Comparison of ENCODE assay signal across 8 cellular contexts in the genomic region with DNA sequence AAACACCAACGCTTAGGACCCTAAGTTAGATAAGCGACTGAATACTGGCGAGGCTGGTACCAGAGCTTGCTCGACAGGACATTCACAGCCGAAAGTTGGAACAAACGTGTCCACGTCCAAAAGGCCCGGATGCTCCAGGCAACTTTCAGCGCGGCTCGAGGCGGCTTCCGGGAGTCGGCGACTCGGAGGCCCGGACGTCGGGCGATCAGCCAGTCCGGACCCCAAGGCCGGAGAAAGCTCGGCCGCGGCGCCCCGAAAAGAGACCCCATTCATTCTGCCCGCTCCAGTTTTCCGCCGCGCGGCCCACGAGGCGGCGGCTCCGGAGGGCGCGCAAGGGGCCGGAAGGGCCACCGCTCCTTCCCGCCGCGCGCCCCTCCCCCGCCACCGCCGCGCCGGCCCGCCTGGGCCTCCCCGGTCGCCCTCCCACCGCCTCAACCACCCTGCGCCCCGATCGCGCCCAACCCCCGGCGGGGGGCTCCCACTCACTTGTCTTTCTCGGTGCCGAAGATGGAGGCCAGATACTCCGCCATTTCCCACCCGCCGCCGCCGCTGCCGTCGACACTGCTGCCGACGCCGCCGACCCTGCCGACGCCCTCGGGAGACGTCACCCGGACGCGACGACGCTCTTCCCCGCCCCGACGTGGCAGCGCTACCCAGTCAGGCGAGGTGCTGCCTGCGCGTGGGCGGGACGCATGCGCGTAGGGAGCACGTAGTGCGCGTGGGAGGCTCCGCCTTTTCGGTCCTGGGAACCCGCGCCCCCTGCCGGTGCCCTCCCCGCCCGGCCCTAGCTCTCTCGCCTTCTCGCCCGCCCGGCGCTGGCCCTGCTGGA. TPM values are rescaled to one million over a fixed set of nuclear protein-coding genes. Genes with fewer than 3 reads are reported as not detected.
DNase-seq lines count a peak whose midpoint lies in the region; ATAC-seq and TF ChIP-seq lines count a peak whose summit lies in the region.
"Not testable (repeated sequence)": the region's sequence is repeated elsewhere in the genome, so short reads cannot be mapped to it uniquely, and the experiment has no call there.

A gene with protein sequence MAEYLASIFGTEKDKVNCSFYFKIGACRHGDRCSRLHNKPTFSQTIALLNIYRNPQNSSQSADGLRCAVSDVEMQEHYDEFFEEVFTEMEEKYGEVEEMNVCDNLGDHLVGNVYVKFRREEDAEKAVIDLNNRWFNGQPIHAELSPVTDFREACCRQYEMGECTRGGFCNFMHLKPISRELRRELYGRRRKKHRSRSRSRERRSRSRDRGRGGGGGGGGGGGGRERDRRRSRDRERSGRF (minus strand): TSS at position 606 of the 829 bp plus-strand sequence. CDS start 76 bp downstream, at position 530.

- H3K9me3 ChIP-seq in T-helper 17 cell (ENCODE audit: control insufficient read depth, low read length, poor library complexity, severe bottlenecking): not testable (repeated sequence)

- DNase-seq in Calu3 (peak; percentile 51), T-helper 17 cell (peak in 1 of 3 donors; percentile 51), astrocyte of the hippocampus (ENCODE audit: low read depth, low spot score) (peak; percentile 7), Right ventricle myocardium inferior (ENCODE audit: missing footprints) (peak; percentile 88), nephron progenitor cell (peak; percentile 55)
- peak; percentile 25 for DNase-seq in stimulated activated CD8-positive, alpha-beta memory T cell treated with anti-CD3 and anti-CD28 coated beads, Interleukin-15, amount 100 ng/mL, for 1 hour (ENCODE audit: low read depth)

- TSS peak; percentile 37 for BruUV-seq in Calu3 (replicated peaks; lab: Mats Ljungman, UMichigan)

- H3K36me3 Mint-ChIP-seq in Calu3 (ENCODE audit: insufficient read depth, unreplicated experiment); T-helper 17 cell (ENCODE audit: low read depth); nephron progenitor cell (ENCODE audit: low read depth): not testable (repeated sequence)

- intact Hi-C loops in Calu3 (cut with micrococcal nuclease; ENCODE audit: unreplicated experiment); Right ventricle myocardium inferior (cut with DNase I): not testable (repeated sequence)

- not testable (repeated sequence) for TF ChIP-seq CTCF in Calu3 (IDR thresholded peaks at IDR 0.05; ENCODE audit: unreplicated experiment); nephron progenitor cell (IDR thresholded peaks at IDR 0.05)

- not testable (repeated sequence) for H3K4me3 Mint-ChIP-seq in Calu3 (ENCODE audit: low read depth, unreplicated experiment); T-helper 17 cell; nephron progenitor cell

- not testable (repeated sequence) for H3K27ac Mint-ChIP-seq in Calu3 (ENCODE audit: unreplicated experiment); T-helper 17 cell; nephron progenitor cell

- CTCF ChIA-PET in Calu3 (lab: Charles Lee): not testable (repeated sequence)

- not testable (repeated sequence) for H3K4me1 Mint-ChIP-seq in Calu3 (ENCODE audit: low read depth, unreplicated experiment); T-helper 17 cell; nephron progenitor cell

- not testable (repeated sequence) for H3K9me3 Mint-ChIP-seq in Calu3 (ENCODE audit: low read depth, unreplicated experiment); nephron progenitor cell

- not testable (repeated sequence) for H3K27me3 Mint-ChIP-seq in Calu3 (ENCODE audit: unreplicated experiment); T-helper 17 cell; nephron progenitor cell (ENCODE audit: low read depth, poor library complexity)

- ATAC-seq in GM21576 (IDR thresholded peaks at IDR 0.05; ENCODE audit: unreplicated experiment) (peak; percentile 50), HG03439 (IDR thresholded peaks at IDR 0.05; ENCODE audit: unreplicated experiment) (peak; percentile 70), T-helper 17 cell (peak; percentile 95), Right ventricle myocardium inferior (peak; percentile 100)

RNA-seq across cellular contexts. Expression of the gene that starts here (rescaled TPM):
- total RNA-seq in Calu3 (2022): 22.9 and 24.1 TPM in 2 replicates
- total RNA-seq in T-helper 17 cell: 100 to 1,000 TPM in 1 of 2 donors, 10 to 100 TPM in 1; 62.3 to 115 TPM
- total RNA-seq in Right ventricle myocardium inferior: 13.8 TPM

Comparison
In these comparisons a context has a peak if more than half of its experiments do, and no peak if none do; other contexts are left out.
1. ATAC-seq: peak in every context shown above with its lines; median percentile 100 in Right ventricle myocardium inferior; 95 in T-helper 17 cell; 70 in HG03439; 50 in GM21576.